1 cellular context compared by ENCODE assay signal in genomic region chr19:51572415-51572814, GRCh38.
A peak's percentile ranks its signal among the peaks of the same experiment; 100 is the strongest.
TF ChIP-seq lines count a peak whose summit lies in the region.

No MANE protein-coding gene starts in this region.

TF ChIP-seq in K562, 482 proteins besides CTCF, POLR2A, EP300 and RAD21 (continued from another document):
- TF ChIP-seq RNF2 (IDR thresholded peaks at IDR 0.05): 0 out of 2 replicates have a peak, but pooled peaks have one; percentile 15
- no peak for TF ChIP-seq TAF7 (tag; IDR thresholded peaks at IDR 0.05)
- peak in 1 of 2 experiments; percentile 67; a peak in 2 of 4 replicates for TF ChIP-seq RCOR1 (IDR thresholded peaks at IDR 0.05; ENCODE audit: borderline replicate concordance in 1 of 2, low read depth in 2 of 2, low read length in 2 of 2)
- no peak for TF ChIP-seq ZC3H11A (IDR thresholded peaks at IDR 0.05; ENCODE audit: low read depth, low read length)
- TF ChIP-seq ESRRA (IDR thresholded peaks at IDR 0.05; ENCODE audit: borderline replicate concordance, low read depth): peak; percentile 98
- TF ChIP-seq CHAMP1 (IDR thresholded peaks at IDR 0.05): no peak; the same call in 1 of the 2 replicates
- TF ChIP-seq SMARCE1 (IDR thresholded peaks at IDR 0.05): peak; percentile 28; the same call in 1 of the 2 replicates
- TF ChIP-seq GATAD2A (IDR thresholded peaks at IDR 0.05): 0 out of 2 replicates have a peak, but pooled peaks have one; percentile 15
- TF ChIP-seq BDP1 (IDR thresholded peaks at IDR 0.05; ENCODE audit: insufficient read depth, insufficient read length): no peak
- no peak for TF ChIP-seq CEBPG (CRISPR knock-in tag; IDR thresholded peaks at IDR 0.05)
- peak; percentile 51 to 56; a peak in 3 of 4 replicates for TF ChIP-seq CEBPG (tag; conservative IDR thresholded peaks at IDR 0.05 in 1 of 2, IDR thresholded peaks at IDR 0.05 in 1 of 2)
- TF ChIP-seq PKNOX1 (IDR thresholded peaks at IDR 0.05): no peak
- TF ChIP-seq MAZ (CRISPR knock-in tag; conservative IDR thresholded peaks at IDR 0.05 in 1 of 2, IDR thresholded peaks at IDR 0.05 in 1 of 2): peak in 1 of 2 experiments; percentile 67; a peak in 3 of 4 replicates
- TF ChIP-seq DEAF1 (CRISPR knock-in tag; IDR thresholded peaks at IDR 0.05): 0 out of 2 replicates have a peak, but pooled peaks have one; percentile 19
- no peak for TF ChIP-seq U2AF1 (optimal IDR thresholded peaks at IDR 0.05; ENCODE audit: low read depth, low read length)
- peak; percentile 86 for TF ChIP-seq NFIC (IDR thresholded peaks at IDR 0.05)
- no peak for TF ChIP-seq POLR3G (IDR thresholded peaks at IDR 0.05; ENCODE audit: extremely low read depth, insufficient read length, insufficient replicate concordance)
- TF ChIP-seq ARID1B (IDR thresholded peaks at IDR 0.05): peak; percentile 78
- TF ChIP-seq PHB (CRISPR knock-in tag; IDR thresholded peaks at IDR 0.05): no peak
- TF ChIP-seq FOXJ2 (tag; IDR thresholded peaks at IDR 0.05): peak; percentile 66; the same call in 1 of the 2 replicates
- peak; percentile 73; the same call in 1 of the 2 replicates for TF ChIP-seq BCOR (IDR thresholded peaks at IDR 0.05)
